18 cellular contexts compared by ENCODE assay signal in genomic region chr5:116502616-116503015, GRCh38.
DNase-seq lines count a peak whose midpoint lies in the region; TF ChIP-seq lines count a peak whose summit lies in the region.
"Had no signal": no experiment of that assay in that cellular context is flagged by ENCODE, and none has a peak within 500 bp of the region (broad histone marks: within the 10 kb centered on the region; RNA-seq: fewer than 3 reads in every experiment).

No MANE protein-coding gene starts in this region.

- DNase-seq in EH (ENCODE audit: low read depth), result peak; percentile 5
- DNase-seq in SJCRH30, result peak; percentile 78 to 83
- DNase-seq in fibroblast of pulmonary artery (ENCODE audit: low read depth), result peak; percentile 49
- peak; percentile 63 for DNase-seq in pons (ENCODE audit: low spot score)
- no peak for DNase-seq in activated naive CD8-positive, alpha-beta T cell treated with anti-CD3 and anti-CD28 coated beads for 36 hours
- DNase-seq in inferior parietal cortex (ENCODE audit: extremely low spot score), result no peak
- no peak for DNase-seq in SKM-1 (lab: John Stamatoyannopoulos, UW; ENCODE audit: unreplicated experiment)
- no peak for DNase-seq in HPDE6-E6E7 (ENCODE audit: extremely low spot score)
- DNase-seq: activated gamma-delta T cell treated with Interleukin-2 at 50 U/mL for 16 hours; central memory CD4-positive, alpha-beta T cell; DMS53; NCI-H187; stimulated activated CD4-positive, alpha-beta T cell treated with anti-CD3 and anti-CD28 coated beads, Interleukin-4, amount 100 ng/mL, for 1 hour had no signal

- no peaks in the 10 kb centered on the region for H3K27me3 ChIP-seq in SJCRH30

- H3K4me1 Mint-ChIP-seq in activated naive CD8-positive, alpha-beta T cell treated with anti-CD3 and anti-CD28 coated beads for 36 hours, result no peaks in the 10 kb centered on the region
- H3K4me1 Mint-ChIP-seq: B cell; IgD-negative memory B cell; stimulated activated effector memory CD8-positive, alpha-beta T cell treated with anti-CD3 and anti-CD28 coated beads, Interleukin-12 subunit alpha, Interleukin-12 subunit beta, amount 100 ng/mL, for 72 hours had no signal

- H3K9me3 ChIP-seq in SJCRH30 (replicated peaks), result no peaks in the 10 kb centered on the region

- no peaks in the 10 kb centered on the region for H3K9me3 Mint-ChIP-seq in activated naive CD8-positive, alpha-beta T cell treated with anti-CD3 and anti-CD28 coated beads for 36 hours
- H3K9me3 Mint-ChIP-seq: IgD-negative memory B cell; stimulated activated effector memory CD8-positive, alpha-beta T cell treated with anti-CD3 and anti-CD28 coated beads, Interleukin-12 subunit alpha, Interleukin-12 subunit beta, amount 100 ng/mL, for 72 hours had no signal

- peaks cover 25% of the 10 kb centered on the region for H3K4me1 ChIP-seq in SJCRH30

- peaks cover 43% of the 10 kb centered on the region for H3K36me3 ChIP-seq in SJCRH30

- no peak overlapping the region for H3K27ac ChIP-seq in SJCRH30
- H3K27ac ChIP-seq: epithelial cell of prostate had no signal

- H3K27me3 Mint-ChIP-seq in activated naive CD8-positive, alpha-beta T cell treated with anti-CD3 and anti-CD28 coated beads for 36 hours, result no peaks in the 10 kb centered on the region
- H3K27me3 Mint-ChIP-seq: B cell, IgD-negative memory B cell had no signal

- H3K27ac Mint-ChIP-seq in activated naive CD8-positive, alpha-beta T cell treated with anti-CD3 and anti-CD28 coated beads for 36 hours, result no peak overlapping the region
- H3K27ac Mint-ChIP-seq: B cell; IgD-negative memory B cell; stimulated activated effector memory CD8-positive, alpha-beta T cell treated with anti-CD3 and anti-CD28 coated beads, Interleukin-12 subunit alpha, Interleukin-12 subunit beta, amount 100 ng/mL, for 72 hours had no signal

- H3K4me3 ChIP-seq in SJCRH30, result no peak overlapping the region
- no peak overlapping the region for H3K4me3 ChIP-seq in fibroblast of pulmonary artery (replicated peaks; ENCODE audit: low read depth, low read length)
- H3K4me3 ChIP-seq: lung had no signal

- no peak overlapping the region for H3K4me3 Mint-ChIP-seq in activated naive CD8-positive, alpha-beta T cell treated with anti-CD3 and anti-CD28 coated beads for 36 hours
- H3K4me3 Mint-ChIP-seq: B cell; IgD-negative memory B cell; stimulated activated effector memory CD8-positive, alpha-beta T cell treated with anti-CD3 and anti-CD28 coated beads, Interleukin-12 subunit alpha, Interleukin-12 subunit beta, amount 100 ng/mL, for 72 hours had no signal

- no peak for TF ChIP-seq CTCF in fibroblast of pulmonary artery (IDR thresholded peaks at IDR 0.05; ENCODE audit: low read length, missing control alignments)

- H3K36me3 Mint-ChIP-seq in activated naive CD8-positive, alpha-beta T cell treated with anti-CD3 and anti-CD28 coated beads for 36 hours, result peaks cover 1% of the 10 kb centered on the region
- H3K36me3 Mint-ChIP-seq: stimulated activated effector memory CD8-positive, alpha-beta T cell treated with anti-CD3 and anti-CD28 coated beads, Interleukin-12 subunit alpha, Interleukin-12 subunit beta, amount 100 ng/mL, for 72 hours had no signal

Comparison
In these comparisons a context has a peak if more than half of its experiments do, and no peak if none do; other contexts are left out.
1. DNase-seq: peak in EH (single experiment), SJCRH30 (2 of 2), fibroblast of pulmonary artery (single experiment) and pons (single experiment); none in activated naive CD8-positive, alpha-beta T cell treated with anti-CD3 and anti-CD28 coated beads for 36 hours (single experiment), inferior parietal cortex (single experiment), SKM-1 (single experiment) and HPDE6-E6E7 (single experiment).